8 cellular contexts compared by ENCODE assay signal in genomic region chr12:89529738-89530137, GRCh38. TPM values are rescaled to one million over a fixed set of nuclear protein-coding genes. Genes with fewer than 3 reads are reported as not detected.
DNase-seq lines count a peak whose midpoint lies in the region; ATAC-seq and TF ChIP-seq lines count a peak whose summit lies in the region.

No MANE protein-coding gene starts in this region.

- no peak overlapping the region for H3K9ac ChIP-seq in MM.1S (ENCODE audit: low read length)

- no peak overlapping the region for H3K27ac Mint-ChIP-seq in CD14-positive monocyte

- H3K4me1 Mint-ChIP-seq in CD14-positive monocyte = peaks cover 19% of the 10 kb centered on the region
- H3K4me1 Mint-ChIP-seq in activated T-cell treated with anti-CD3 and anti-CD28 coated beads, Interleukin-2, amount 50 U/mL, for 4 hours (ENCODE audit: low read depth) = peaks cover 21% of the 10 kb centered on the region

- no peak for TF ChIP-seq EP300 in sigmoid colon (IDR thresholded peaks at IDR 0.05)

- no peak overlapping the region for H3K4me2 ChIP-seq in MM.1S (ENCODE audit: low read depth, low read length)

- H3K79me2 ChIP-seq in MM.1S (ENCODE audit: low read length) = peaks cover 22% of the 10 kb centered on the region

- H2AFZ ChIP-seq in MM.1S (ENCODE audit: low read length) = no peak overlapping the region

- peaks cover 1 to 7% (median 3%) of the 10 kb centered on the region in 7 donors for H3K9me3 Mint-ChIP-seq in CD14-positive monocyte
- no peaks in the 10 kb centered on the region for H3K9me3 Mint-ChIP-seq in activated T-cell treated with anti-CD3 and anti-CD28 coated beads, Interleukin-2, amount 50 U/mL, for 4 hours

- H3K4me3 ChIP-seq in MM.1S (ENCODE audit: low read length) (no peak overlapping the region), fibroblast of pulmonary artery (replicated peaks; ENCODE audit: low read depth, low read length) (no peak overlapping the region), sigmoid colon (no peak overlapping the region)

- WGBS in sigmoid colon, 2 donors = 19 to 24% methylated on average over 1 of the region's 1 CpG

- ATAC-seq in GM18502 (IDR thresholded peaks at IDR 0.05; ENCODE audit: poor library complexity, unreplicated experiment) = peak; percentile 25
- no peak for ATAC-seq in activated T-cell treated with anti-CD3 and anti-CD28 coated beads, Interleukin-2, amount 50 U/mL, for 4 hours
- ATAC-seq in GM18511 (IDR thresholded peaks at IDR 0.05; ENCODE audit: unreplicated experiment) = no peak

- intact Hi-C loops in CD14-positive monocyte (cut with micrococcal nuclease) = loop anchor here (5.0 to 10.0 kb wide), 5 partner anchors 55 to 1385 kb away; partner anchors contain the start of genes CEP290 (in 1 of the 2), DUSP6 (in 1 of the 2) and TMTC3 (in 1 of the 2)
- intact Hi-C loops in sigmoid colon (cut with DNase I) = loop anchor here (5.0 to 10.0 kb wide), 4 partner anchors 67 to 1385 kb away; partner anchors contain the start of genes CEP290, DUSP6 and TMTC3

- peaks cover 3% of the 10 kb centered on the region; the same call in 1 of the 2 replicates for H3F3A ChIP-seq in MM.1S (ENCODE audit: insufficient read depth, low read length)

- peaks cover 3 to 6% of the 10 kb centered on the region in 2 donors for H3K36me3 Mint-ChIP-seq in CD14-positive monocyte
- H3K36me3 Mint-ChIP-seq in activated T-cell treated with anti-CD3 and anti-CD28 coated beads, Interleukin-2, amount 50 U/mL, for 4 hours (ENCODE audit: insufficient read depth) = peaks cover 2% of the 10 kb centered on the region

- TF ChIP-seq CTCF in CD14-positive monocyte (IDR thresholded peaks at IDR 0.05) (peak; percentile 69), MM.1S (IDR thresholded peaks at IDR 0.05; ENCODE audit: low read length) (peak; percentile 78), fibroblast of pulmonary artery (IDR thresholded peaks at IDR 0.05; ENCODE audit: low read length, missing control alignments) (peak; percentile 81), sigmoid colon (IDR thresholded peaks at IDR 0.05) (peak in 3 of 4 experiments; percentile 43 to 59 (median 59))

- no peaks in the 10 kb centered on the region; the same call in 1 of the 2 replicates for H4K20me1 ChIP-seq in MM.1S (ENCODE audit: insufficient read depth, low read length)

- no peak for TF ChIP-seq POLR2A in sigmoid colon (IDR thresholded peaks at IDR 0.05)

- H3K9me2 ChIP-seq in MM.1S (replicated peaks; ENCODE audit: insufficient read depth, low read length) = no peaks in the 10 kb centered on the region

- peaks cover 12% of the 10 kb centered on the region; the same call in 1 of the 2 replicates for H3K4me1 ChIP-seq in MM.1S (ENCODE audit: low read length)
- peaks cover 0 to 17% (median 5%) of the 10 kb centered on the region in 4 donors for H3K4me1 ChIP-seq in sigmoid colon

- H3K9me3 ChIP-seq in MM.1S (replicated peaks; ENCODE audit: insufficient read depth, low read length) (no peaks in the 10 kb centered on the region), sigmoid colon (no peaks in the 10 kb centered on the region)

- H3K27me3 ChIP-seq in MM.1S (replicated peaks; ENCODE audit: insufficient read depth, low read length) (no peaks in the 10 kb centered on the region), sigmoid colon (no peaks in the 10 kb centered on the region)

- H3K27ac ChIP-seq in MM.1S (ENCODE audit: low read length) (no peak overlapping the region), sigmoid colon (no peak overlapping the region)

- no peaks in the 10 kb centered on the region for H3K36me3 ChIP-seq in MM.1S (replicated peaks; ENCODE audit: insufficient read depth, low read length)
- H3K36me3 ChIP-seq in sigmoid colon = no peaks in the 10 kb centered on the region

- H3K27me3 Mint-ChIP-seq in CD14-positive monocyte (ENCODE audit: low read depth in 3 of 3) = no peaks in the 10 kb centered on the region
- no peaks in the 10 kb centered on the region for H3K27me3 Mint-ChIP-seq in activated T-cell treated with anti-CD3 and anti-CD28 coated beads, Interleukin-2, amount 50 U/mL, for 4 hours (ENCODE audit: low read depth)

- no peak overlapping the region for H3K4me3 Mint-ChIP-seq in CD14-positive monocyte
- H3K4me3 Mint-ChIP-seq in activated T-cell treated with anti-CD3 and anti-CD28 coated beads, Interleukin-2, amount 50 U/mL, for 4 hours = no peak overlapping the region

- in situ Hi-C loops in SK-MEL-5 (cut with HindIII; ENCODE audit: low pct_unique_long_range_greater_than_20kb, low sequenced_read_pairs) = no loop called here

- DNase-seq in CD14-positive monocyte (ENCODE audit: low spot score) (no peak), MM.1S (peak; percentile 57), SK-MEL-5 (ENCODE audit: low read depth, low spot score) (peak; percentile 72), fibroblast of pulmonary artery (ENCODE audit: low read depth) (peak; percentile 81), sigmoid colon (no peak)
- no peak for DNase-seq in activated T-cell treated with anti-CD3 and anti-CD28 coated beads, Interleukin-2, amount 50 U/mL, for 4 hours

RNA-seq across cellular contexts. Expression of gene POC1B, which starts 3.9 kb away (rescaled TPM):
- polyA plus RNA-seq in CD14-positive monocyte (10 to 100 TPM; 29.7 to 32.0 TPM), sigmoid colon (10 to 100 TPM; 12.5 to 31.7 (median 28.8) TPM)
- total RNA-seq in SK-MEL-5 (2014; rRNA removed; shearing (Covaris generic)) = 13.0 and 15.2 TPM in 2 replicates
- polyA plus RNA-seq in SK-MEL-5 (2015; cell fraction: cytosol; rRNA removed) = 9.3 and 14.2 TPM in 2 replicates
- polyA plus RNA-seq in SK-MEL-5 (2015; cell fraction: nucleus; rRNA removed) = 10.0 and 10.8 TPM in 2 replicates
- total RNA-seq in sigmoid colon = 10 to 100 TPM; 14.1 to 29.1 (median 26.0) TPM
- 10 to 100 TPM; 12.2 to 14.5 (median 12.9) TPM for total RNA-seq in activated T-cell treated with anti-CD3 and anti-CD28 coated beads, Interleukin-2, amount 50 U/mL, for 4 hours

RNA-seq across cellular contexts. Expression of gene GALNT4, which starts 5.1 kb away (rescaled TPM):
- polyA plus RNA-seq in CD14-positive monocyte (10 to 100 TPM; 10.7 to 12.9 TPM), sigmoid colon (10 to 100 TPM in 1 of 3 donors, 1 to 10 TPM in 2; 3.6 to 14.6 (median 4.9) TPM)
- total RNA-seq in SK-MEL-5 (2014; rRNA removed; shearing (Covaris generic)) = 5.7 and 7.7 TPM in 2 replicates
- 2.5 and 2.9 TPM in 2 replicates for polyA plus RNA-seq in SK-MEL-5 (2015; cell fraction: cytosol; rRNA removed)
- 3.4 and 5.6 TPM in 2 replicates for polyA plus RNA-seq in SK-MEL-5 (2015; cell fraction: nucleus; rRNA removed)
- 1 to 10 TPM; 3.4 to 4.8 (median 4.3) TPM for total RNA-seq in sigmoid colon
- 1 to 10 TPM; 4.1 to 7.1 (median 5.5) TPM for total RNA-seq in activated T-cell treated with anti-CD3 and anti-CD28 coated beads, Interleukin-2, amount 50 U/mL, for 4 hours

Comparison
In these comparisons a context has a peak if more than half of its experiments do, and no peak if none do; other contexts are left out.
1. DNase-seq: peak in MM.1S (single experiment), SK-MEL-5 (single experiment) and fibroblast of pulmonary artery (single experiment); none in CD14-positive monocyte (single experiment), sigmoid colon (single experiment) and activated T-cell treated with anti-CD3 and anti-CD28 coated beads, Interleukin-2, amount 50 U/mL, for 4 hours (single experiment).
2. Peak in every context shown above with its lines, with median percentiles within 50 percentile points of each other: CTCF ChIP-seq.